1 cellular context compared by ENCODE assay signal in the genomic region with DNA sequence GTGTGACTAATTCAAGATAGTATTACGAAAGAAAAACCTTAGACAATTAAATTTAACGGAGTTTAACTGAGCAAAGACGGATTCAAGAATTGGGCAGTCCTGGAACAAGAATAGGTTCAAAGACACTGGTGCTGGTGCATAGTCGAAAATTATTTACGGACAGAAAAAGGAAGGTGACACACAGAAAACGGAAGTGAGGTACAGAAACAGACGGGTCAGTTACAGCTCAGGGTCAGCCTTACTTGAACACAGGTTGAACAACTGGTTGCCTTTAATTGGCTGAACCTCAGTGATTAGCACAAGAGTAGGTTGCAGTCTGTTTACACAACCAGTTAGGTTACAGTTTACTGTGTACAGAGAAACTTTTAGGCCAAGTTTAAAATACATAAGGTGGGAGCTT.
A peak's percentile ranks its signal among the peaks of the same experiment; 100 is the strongest.
TF ChIP-seq lines count a peak whose summit lies in the region.

No MANE protein-coding gene starts in this region.

TF ChIP-seq in HEK293, 187 proteins besides CTCF, POLR2A, EP300 and RAD21 (continued from another document):
- TF ChIP-seq, protein P1, sequence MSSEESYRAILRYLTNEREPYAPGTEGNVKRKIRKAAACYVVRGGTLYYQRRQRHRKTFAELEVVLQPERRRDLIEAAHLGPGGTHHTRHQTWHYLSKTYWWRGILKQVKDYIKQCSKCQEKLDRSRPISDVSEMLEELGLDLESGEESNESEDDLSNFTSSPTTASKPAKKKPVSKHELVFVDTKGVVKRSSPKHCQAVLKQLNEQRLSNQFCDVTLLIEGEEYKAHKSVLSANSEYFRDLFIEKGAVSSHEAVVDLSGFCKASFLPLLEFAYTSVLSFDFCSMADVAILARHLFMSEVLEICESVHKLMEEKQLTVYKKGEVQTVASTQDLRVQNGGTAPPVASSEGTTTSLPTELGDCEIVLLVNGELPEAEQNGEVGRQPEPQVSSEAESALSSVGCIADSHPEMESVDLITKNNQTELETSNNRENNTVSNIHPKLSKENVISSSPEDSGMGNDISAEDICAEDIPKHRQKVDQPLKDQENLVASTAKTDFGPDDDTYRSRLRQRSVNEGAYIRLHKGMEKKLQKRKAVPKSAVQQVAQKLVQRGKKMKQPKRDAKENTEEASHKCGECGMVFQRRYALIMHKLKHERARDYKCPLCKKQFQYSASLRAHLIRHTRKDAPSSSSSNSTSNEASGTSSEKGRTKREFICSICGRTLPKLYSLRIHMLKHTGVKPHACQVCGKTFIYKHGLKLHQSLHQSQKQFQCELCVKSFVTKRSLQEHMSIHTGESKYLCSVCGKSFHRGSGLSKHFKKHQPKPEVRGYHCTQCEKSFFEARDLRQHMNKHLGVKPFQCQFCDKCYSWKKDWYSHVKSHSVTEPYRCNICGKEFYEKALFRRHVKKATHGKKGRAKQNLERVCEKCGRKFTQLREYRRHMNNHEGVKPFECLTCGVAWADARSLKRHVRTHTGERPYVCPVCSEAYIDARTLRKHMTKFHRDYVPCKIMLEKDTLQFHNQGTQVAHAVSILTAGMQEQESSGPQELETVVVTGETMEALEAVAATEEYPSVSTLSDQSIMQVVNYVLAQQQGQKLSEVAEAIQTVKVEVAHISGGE (tag by site-specific recombination; conservative IDR thresholded peaks at IDR 0.05; ENCODE audit: low read depth): peak; percentile 87
- TF ChIP-seq RBAK (tag by site-specific recombination; IDR thresholded peaks at IDR 0.05): no peak
